ENCODE assay signal across 8 cellular contexts in the genomic region with DNA sequence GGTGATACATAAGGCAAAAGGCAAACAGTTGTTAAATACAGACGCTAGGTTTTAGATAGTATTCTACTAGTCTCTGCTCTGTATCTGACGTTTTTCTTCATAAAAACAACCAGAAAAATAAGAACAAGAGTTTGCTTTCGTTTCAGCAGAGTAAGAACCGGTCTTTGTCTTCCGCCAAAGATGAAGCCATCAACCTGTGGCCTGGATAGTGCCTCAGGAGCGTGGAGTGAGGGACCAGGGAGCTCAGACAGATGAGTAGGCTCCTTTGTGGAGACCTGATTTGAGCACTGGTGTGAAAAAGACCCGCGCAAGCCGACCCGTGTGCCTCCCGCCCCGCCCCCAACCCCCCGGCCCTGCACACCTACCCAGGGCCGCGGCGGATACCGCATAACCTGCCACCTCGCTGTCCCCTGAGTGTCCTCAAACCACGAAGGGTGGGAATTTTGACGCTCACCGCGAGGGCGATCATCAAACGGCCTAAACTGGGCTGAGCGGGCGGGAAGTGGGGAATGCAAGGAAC. TPM values are rescaled to one million over a fixed set of nuclear protein-coding genes. Genes with fewer than 3 reads are reported as not detected.
DNase-seq lines count a peak whose midpoint lies in the region; ATAC-seq and TF ChIP-seq lines count a peak whose summit lies in the region.

No MANE protein-coding gene starts in this region.

- peaks cover 33% of the 10 kb centered on the region for H3K27me3 Mint-ChIP-seq in activated naive CD4-positive, alpha-beta T cell treated with anti-CD3 and anti-CD28 coated beads, Interleukin-2, amount 10 ng/mL, durations not matched to agents 7 days and 5 days

- H3K27ac Mint-ChIP-seq in activated naive CD4-positive, alpha-beta T cell treated with anti-CD3 and anti-CD28 coated beads, Interleukin-2, amount 10 ng/mL, durations not matched to agents 7 days and 5 days = no peak overlapping the region

- peak overlapping the region in 4 of 5 donors; percentile 44 to 87 (median 65) for H3K27ac ChIP-seq in adrenal gland
- no peak overlapping the region for H3K27ac ChIP-seq in iPS-20b (ENCODE audit: low read length)
- H3K27ac ChIP-seq in thymus (ENCODE audit: low read depth) = peak overlapping the region; percentile 64

- CTCF ChIA-PET in activated naive CD4-positive, alpha-beta T cell treated with anti-CD3 and anti-CD28 coated beads, Interleukin-2, amount 10 ng/mL, durations not matched to agents 7 days and 5 days (lab: Charles Lee) = no interaction called here

- H3K36me3 Mint-ChIP-seq in activated naive CD4-positive, alpha-beta T cell treated with anti-CD3 and anti-CD28 coated beads, Interleukin-2, amount 10 ng/mL, durations not matched to agents 7 days and 5 days = peaks cover 2% of the 10 kb centered on the region

- H3K9me3 ChIP-seq in adrenal gland (replicated peaks in 1 of 3) (no peaks in the 10 kb centered on the region), iPS-20b (ENCODE audit: insufficient read depth, low read depth, low read length) (no peaks in the 10 kb centered on the region), thymus (ENCODE audit: control insufficient read depth) (no peaks in the 10 kb centered on the region)

- H3K27me3 ChIP-seq in adrenal gland = no peaks in the 10 kb centered on the region
- peaks cover 50% of the 10 kb centered on the region for H3K27me3 ChIP-seq in iPS-20b (ENCODE audit: insufficient read depth, low read length)
- H3K27me3 ChIP-seq in thymus (ENCODE audit: control insufficient read depth, insufficient read depth) = no peaks in the 10 kb centered on the region

- H3K4me1 ChIP-seq in adrenal gland (replicated peaks in 1 of 2) (peaks cover 0 to 17% of the 10 kb centered on the region in 2 donors), iPS-20b (ENCODE audit: insufficient read depth, low read length) (peaks cover 10% of the 10 kb centered on the region), thymus (ENCODE audit: control insufficient read depth, insufficient read depth, low read length) (no peaks in the 10 kb centered on the region)

- H3K4me1 Mint-ChIP-seq in activated naive CD4-positive, alpha-beta T cell treated with anti-CD3 and anti-CD28 coated beads, Interleukin-2, amount 10 ng/mL, durations not matched to agents 7 days and 5 days = peaks cover 21% of the 10 kb centered on the region

- 24 to 37% (median 30%) methylated on average over 6 to 26 of the region's 26 CpGs for whole genome bisulfite sequencing in adrenal gland, 4 donors
- 71% methylated on average over 26 of the region's 26 CpGs for WGBS in thymus

- TF ChIP-seq POLR2A in adrenal gland (IDR thresholded peaks at IDR 0.05) = no peak

- H3K4me3 Mint-ChIP-seq in activated naive CD4-positive, alpha-beta T cell treated with anti-CD3 and anti-CD28 coated beads, Interleukin-2, amount 10 ng/mL, durations not matched to agents 7 days and 5 days = peak overlapping the region; percentile 47

- DNase-seq in activated naive CD4-positive, alpha-beta T cell treated with anti-CD3 and anti-CD28 coated beads, Interleukin-2, amount 10 ng/mL, durations not matched to agents 7 days and 5 days = peak; percentile 28
- DNase-seq in activated naive CD4-positive, alpha-beta T cell (lab: John Stamatoyannopoulos, UW) = no peak
- DNase-seq in adrenal gland = peak in 4 of 7 donors; percentile 16 to 32 (median 19)
- no peak for DNase-seq in effector CD4-positive, alpha-beta T cell
- DNase-seq in T1000 (lab: John Stamatoyannopoulos, UW) = no peak

- no peak overlapping the region for H3K9ac ChIP-seq in iPS-20b (ENCODE audit: low read depth, low read length)

- H3K36me3 ChIP-seq in adrenal gland (replicated peaks in 1 of 2) (no peaks in the 10 kb centered on the region), iPS-20b (ENCODE audit: insufficient read depth, low read depth, low read length) (no peaks in the 10 kb centered on the region), thymus (ENCODE audit: control insufficient read depth, insufficient read depth) (no peaks in the 10 kb centered on the region)

- TF ChIP-seq CTCF in adrenal gland (IDR thresholded peaks at IDR 0.05) = no peak

- intact Hi-C loops in adrenal gland (cut with DNase I) = no loop called here

- no peaks in the 10 kb centered on the region for H3K9me3 Mint-ChIP-seq in activated naive CD4-positive, alpha-beta T cell treated with anti-CD3 and anti-CD28 coated beads, Interleukin-2, amount 10 ng/mL, durations not matched to agents 7 days and 5 days

- ATAC-seq in GM19452 (IDR thresholded peaks at IDR 0.05; ENCODE audit: unreplicated experiment) = no peak

- H3K4me3 ChIP-seq in adrenal gland (peak overlapping the region in 3 of 4 donors; percentile 40 to 89 (median 58)), iPS-20b (ENCODE audit: low read length) (peak overlapping the region; percentile 59), thymus (ENCODE audit: low read length) (peak overlapping the region; percentile 60)

RNA-seq across cellular contexts. Expression of gene LMO7, which starts 1.0 kb away (rescaled TPM):
- total RNA-seq in adrenal gland = 10 to 100 TPM in 5 of 8 donors, 1 to 10 TPM in 3; 7.4 to 39.7 (median 11.8) TPM
- polyA plus RNA-seq in adrenal gland = 10 to 100 TPM in 2 of 3 donors, 1 to 10 TPM in 1; 9.9 to 11.7 (median 11.1) TPM
- polyA plus RNA-seq in thymus = 59.7 TPM

Comparison
In these comparisons a context has a peak if more than half of its experiments do, and no peak if none do; other contexts are left out.
1. DNase-seq: peak in activated naive CD4-positive, alpha-beta T cell treated with anti-CD3 and anti-CD28 coated beads, Interleukin-2, amount 10 ng/mL, durations not matched to agents 7 days and 5 days (single experiment) and adrenal gland (4 of 7); none in activated naive CD4-positive, alpha-beta T cell (0 of 4), effector CD4-positive, alpha-beta T cell (single experiment) and T1000 (single experiment).
2. Peak in every context shown above with its lines, with median percentiles within 50 percentile points of each other: H3K4me3 ChIP-seq.